Comparison of ENCODE assay signal across 20 cellular contexts in the genomic region with DNA sequence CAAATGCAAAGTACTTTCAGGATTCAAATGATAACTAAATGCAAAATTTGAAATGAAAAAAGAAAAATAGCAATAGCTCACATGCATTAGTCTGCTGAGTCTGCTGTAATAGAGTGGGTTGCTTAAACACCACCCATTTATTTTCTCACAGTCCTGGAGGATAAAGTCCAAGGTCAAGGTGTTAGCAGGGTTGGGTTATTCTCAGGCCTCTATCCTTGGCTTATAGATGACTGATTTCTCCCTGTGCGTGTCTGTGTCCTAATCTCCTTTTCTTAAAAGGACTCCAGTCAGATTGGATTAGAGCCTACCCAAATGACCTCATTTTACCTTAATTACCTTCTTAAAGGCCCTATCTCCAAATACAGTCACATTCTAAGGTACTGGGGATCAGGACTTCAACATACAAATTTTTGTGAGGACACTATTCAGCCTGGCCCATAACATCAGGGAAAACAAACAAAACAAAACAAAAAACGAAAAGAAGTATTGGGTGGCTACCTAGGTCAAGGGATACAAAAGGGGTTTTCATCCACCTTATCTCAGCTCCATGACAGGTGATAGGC.
"Had no signal": no experiment of that assay in that cellular context is flagged by ENCODE, and none has a peak within 500 bp of the region (broad histone marks: within the 10 kb centered on the region; RNA-seq: fewer than 3 reads in every experiment).

No MANE protein-coding gene starts in this region.

- H3K36me3 Mint-ChIP-seq: immature natural killer cell, neural progenitor cell had no signal

- H3K4me3 Mint-ChIP-seq: neural progenitor cell; stimulated activated effector memory CD8-positive, alpha-beta T cell treated with anti-CD3 and anti-CD28 coated beads, Interleukin-12 subunit alpha, Interleukin-12 subunit beta, amount 100 ng/mL, for 72 hours had no signal

- H3K36me3 ChIP-seq: breast epithelium, heart right ventricle, left ventricle myocardium inferior, neural progenitor cell, thoracic aorta, upper lobe of left lung had no signal

- ATAC-seq: esophagus mucosa; heart right ventricle; sciatic nerve; stimulated activated effector memory CD8-positive, alpha-beta T cell treated with anti-CD3 and anti-CD28 coated beads, Interleukin-12 subunit alpha, Interleukin-12 subunit beta, amount 100 ng/mL, for 72 hours had no signal

- H3K27ac Mint-ChIP-seq: neural progenitor cell; stimulated activated effector memory CD8-positive, alpha-beta T cell treated with anti-CD3 and anti-CD28 coated beads, Interleukin-12 subunit alpha, Interleukin-12 subunit beta, amount 100 ng/mL, for 72 hours had no signal

- H3K9ac ChIP-seq: neural progenitor cell had no signal

- H3K4me3 ChIP-seq: breast epithelium, heart right ventricle, left ventricle myocardium inferior, neural progenitor cell, smooth muscle cell, thoracic aorta, upper lobe of left lung had no signal

- H3K4me1 ChIP-seq: breast epithelium had no signal

- H3K9me3 Mint-ChIP-seq: immature natural killer cell; stimulated activated effector memory CD8-positive, alpha-beta T cell treated with anti-CD3 and anti-CD28 coated beads, Interleukin-12 subunit alpha, Interleukin-12 subunit beta, amount 100 ng/mL, for 72 hours had no signal

- H2AFZ ChIP-seq: neural progenitor cell had no signal

- H3K27me3 ChIP-seq: neural progenitor cell, upper lobe of left lung had no signal

- H3K4me2 ChIP-seq: neural progenitor cell, smooth muscle cell had no signal

- H3K27ac ChIP-seq: breast epithelium, heart right ventricle, left ventricle myocardium inferior, neural progenitor cell, thoracic aorta, upper lobe of left lung had no signal

- H3K9me3 ChIP-seq: breast epithelium, heart right ventricle, left ventricle myocardium inferior, thoracic aorta, upper lobe of left lung had no signal

- DNase-seq: activated CD4-positive, alpha-beta T cell treated with anti-CD3 and anti-CD28 coated beads for 1 hour; activated CD4-positive, alpha-beta T cell treated with anti-CD3 and anti-CD28 coated beads, Interleukin-2, amount 50 U/mL, for 48 hours; activated naive CD4-positive, alpha-beta T cell treated with Interleukin-2 at 50 U/mL for 16 hours; aorta; effector CD4-positive, alpha-beta T cell; heart right ventricle; kidney glomerular epithelial cell; left ventricle myocardium inferior; mammary epithelial cell; midbrain; stimulated activated CD4-positive, alpha-beta T cell treated with anti-CD3 and anti-CD28 coated beads, Interleukin-4, amount 100 ng/mL, for 1 hour; upper lobe of left lung had no signal
